In the genomic region with DNA sequence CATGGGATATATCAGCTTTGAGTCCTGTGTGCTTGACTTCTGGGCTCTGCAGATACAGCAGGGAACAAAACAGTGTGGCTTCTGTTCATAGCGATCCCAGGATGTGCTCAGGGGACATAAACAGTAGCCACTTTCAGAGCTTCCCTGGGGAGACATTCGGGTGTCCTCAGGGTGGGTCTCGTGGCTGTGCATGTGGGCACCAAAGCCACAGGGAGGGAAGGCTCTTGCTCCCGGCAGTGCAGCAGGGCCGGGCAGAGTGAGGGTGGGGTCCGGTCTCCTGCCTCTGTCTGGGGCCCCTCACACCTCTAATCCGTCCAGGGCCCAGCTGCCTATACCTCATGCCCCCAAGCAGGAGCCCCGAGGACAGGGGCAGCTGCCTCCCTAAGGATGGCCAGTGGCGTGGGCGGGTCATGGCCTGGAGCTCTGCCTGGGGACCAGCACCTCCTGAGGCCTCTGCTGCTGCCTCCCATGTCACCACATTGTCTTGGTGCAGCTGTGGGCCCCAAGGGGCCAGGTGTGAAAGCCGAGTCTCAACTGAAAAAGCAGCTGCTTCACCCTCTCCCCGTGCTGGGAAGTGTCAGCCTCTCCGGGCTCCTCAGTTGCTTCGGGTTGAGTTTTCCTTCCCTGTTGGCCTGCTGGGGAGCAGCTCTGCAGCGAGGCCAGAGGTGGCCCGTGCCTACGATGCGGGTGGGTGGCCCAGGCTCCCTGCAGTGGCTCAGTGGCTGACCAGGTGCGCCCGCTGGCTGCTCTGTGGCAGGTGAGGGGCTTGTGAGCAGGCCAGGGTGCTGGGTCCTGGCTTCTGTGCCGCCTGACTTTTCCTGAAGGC, we compare ENCODE assay signal across 15 cellular contexts. TPM values are rescaled to one million over a fixed set of nuclear protein-coding genes. Genes with fewer than 3 reads are reported as not detected.
A peak's percentile ranks its signal among the peaks of the same experiment; 100 is the strongest.
DNase-seq lines count a peak whose midpoint lies in the region; ATAC-seq and TF ChIP-seq lines count a peak whose summit lies in the region.
"Had no signal": no experiment of that assay in that cellular context is flagged by ENCODE, and none has a peak within 500 bp of the region (broad histone marks: within the 10 kb centered on the region; RNA-seq: fewer than 3 reads in every experiment).

No MANE protein-coding gene starts in this region.

- H3K4me1 ChIP-seq in heart right ventricle = peaks cover 4 to 66% (median 47%) of the 10 kb centered on the region in 9 donors
- peaks cover 55% of the 10 kb centered on the region for H3K4me1 ChIP-seq in vagina

- 81 to 86% methylated on average over 21 of the region's 21 CpGs for WGBS in heart right ventricle, 2 donors

- H3K9me3 ChIP-seq in heart right ventricle (no peaks in the 10 kb centered on the region), vagina (no peaks in the 10 kb centered on the region)
- H3K9me3 ChIP-seq: upper lobe of right lung had no signal

- H3K27me3 ChIP-seq in heart right ventricle (no peaks in the 10 kb centered on the region), vagina (no peaks in the 10 kb centered on the region)
- H3K27me3 ChIP-seq: upper lobe of right lung had no signal

- no peak for TF ChIP-seq POLR2A in vagina (IDR thresholded peaks at IDR 0.05)

- peak overlapping the region in 6 of 10 donors; percentile 7 to 93 (median 29) for H3K27ac ChIP-seq in heart right ventricle
- H3K27ac ChIP-seq in angular gyrus (ENCODE audit: low read depth, low read length) = peak overlapping the region; percentile 12
- peak overlapping the region; percentile 97 for H3K27ac ChIP-seq in vagina
- H3K27ac ChIP-seq: upper lobe of right lung had no signal

- ATAC-seq in heart right ventricle = no peak
- no peak for ATAC-seq in Right ventricle myocardium superior (ENCODE audit: poor library complexity)
- ATAC-seq: sciatic nerve, upper lobe of right lung had no signal

- DNase-seq in heart right ventricle (no peak), Right ventricle myocardium superior (no peak), myocyte (ENCODE audit: low read depth) (peak; percentile 29), vagina (ENCODE audit: extremely low spot score in 2 of 2) (no peak), NCI-H1436 (lab: John Stamatoyannopoulos, UW) (no peak), cortex of kidney (lab: John Stamatoyannopoulos, UW) (no peak), HT-29 (ENCODE audit: low spot score) (no peak)
- DNase-seq: ACHN; activated CD4-positive, alpha-beta memory T cell treated with anti-CD3 and anti-CD28 coated beads, Interleukin-2, amount 10 ng/mL, durations not matched to agents 7 days and 5 days; DMS53; HFFc6; NCI-H2171; upper lobe of right lung had no signal

- intact Hi-C loops in heart right ventricle (cut with DNase I) = no loop called here
- intact Hi-C loops in Right ventricle myocardium superior (cut with DNase I) = no loop called here
- intact Hi-C loops in vagina (cut with DNase I) = no loop called here

- TF ChIP-seq CTCF in heart right ventricle (IDR thresholded peaks at IDR 0.05) (no peak), vagina (IDR thresholded peaks at IDR 0.05) (no peak)

- H3K36me3 ChIP-seq in heart right ventricle (peaks cover 0 to 29% (median 9%) of the 10 kb centered on the region in 9 donors), vagina (peaks cover 0 to 9% of the 10 kb centered on the region in 2 donors)

- no peak overlapping the region for H3K4me3 ChIP-seq in heart right ventricle
- H3K4me3 ChIP-seq in vagina = peak overlapping the region in 1 of 2 donors; percentile 2
- H3K4me3 ChIP-seq: upper lobe of right lung had no signal

RNA-seq across cellular contexts. Expression of a gene that starts 3.8 kb away (rescaled TPM):
- total RNA-seq in heart right ventricle (10 to 100 TPM in 2 of 10 donors, 1 to 10 TPM in 8; 4.8 to 13.0 (median 7.8) TPM), Right ventricle myocardium superior (7.6 TPM), myocyte (1.8 and 5.6 TPM in 2 replicates), vagina (21.1 TPM)
- polyA plus RNA-seq in heart right ventricle = 10 to 100 TPM in 1 of 2 donors, 1 to 10 TPM in 1; 3.4 to 19.2 TPM
- polyA plus RNA-seq in myocyte (2012) = 6.5 TPM
- 21.9 and 25.1 TPM in 2 replicates for total RNA-seq in HT-29 (2014; rRNA removed; shearing (Covaris generic))

RNA-seq across cellular contexts. Expression of a gene that starts 39.5 kb away (rescaled TPM):
- total RNA-seq in heart right ventricle (10 to 100 TPM in 1 of 10 donors, 1 to 10 TPM in 8, under 1 TPM in 1; 0.98 to 10.7 (median 1.6) TPM), Right ventricle myocardium superior (4.9 TPM), myocyte (0.21 TPM in 1 of 2 replicates, not detected in the other), vagina (84.5 TPM)
- polyA plus RNA-seq in heart right ventricle = 1 to 10 TPM; 7.2 to 7.9 TPM
- polyA plus RNA-seq in myocyte (2012) = 0.25 TPM
- 0.05 TPM in 2 replicates for total RNA-seq in HT-29 (2014; rRNA removed; shearing (Covaris generic))
- total RNA-seq: activated CD4-positive, alpha-beta memory T cell treated with anti-CD3 and anti-CD28 coated beads, Interleukin-2, amount 10 ng/mL, durations not matched to agents 7 days and 5 days had no signal

Comparison
In these comparisons a context has a peak if more than half of its experiments do, and no peak if none do; other contexts are left out.
1. H3K27ac ChIP-seq: peak in every context shown above with its lines; median percentile 97 in vagina; 29 in heart right ventricle; 12 in angular gyrus.